Comparison of ENCODE assay signal across 16 cellular contexts in genomic region chr7:35249537-35249907, GRCh38. TPM values are rescaled to one million over a fixed set of nuclear protein-coding genes. Genes with fewer than 3 reads are reported as not detected.
DNase-seq lines count a peak whose midpoint lies in the region; TF ChIP-seq lines count a peak whose summit lies in the region.
"Had no signal": no experiment of that assay in that cellular context is flagged by ENCODE, and none has a peak within 500 bp of the region (broad histone marks: within the 10 kb centered on the region; RNA-seq: fewer than 3 reads in every experiment).

No MANE protein-coding gene starts in this region.

- H3K27me3 ChIP-seq in BE2C (no peaks in the 10 kb centered on the region; the same call in 1 of the 2 replicates), HUES48 (ENCODE audit: control insufficient read depth, insufficient read depth, low read length) (peaks cover 98% of the 10 kb centered on the region), ectodermal cell (ENCODE audit: control insufficient read depth, insufficient read depth, low read length, poor library complexity, severe bottlenecking) (peaks cover 100% of the 10 kb centered on the region), iPS-18a (ENCODE audit: control insufficient read depth, insufficient read depth, low read length) (peaks cover 95% of the 10 kb centered on the region), esophagus muscularis mucosa (peaks cover 4 to 99% (median 53%) of the 10 kb centered on the region in 4 donors), mammary epithelial cell (ENCODE audit: insufficient read depth, low read length) (peaks cover 61% of the 10 kb centered on the region)

- H3K9ac ChIP-seq in HUES48 (ENCODE audit: low read depth, low read length) = no peak overlapping the region
- no peak overlapping the region for H3K9ac ChIP-seq in iPS-18a (ENCODE audit: low read length)
- no peak overlapping the region for H3K9ac ChIP-seq in mammary epithelial cell (ENCODE audit: insufficient read depth, low read length)
- H3K9ac ChIP-seq: parathyroid adenoma had no signal

- H2AFZ ChIP-seq in mammary epithelial cell (ENCODE audit: low read depth, low read length) = no peak overlapping the region
- H2AFZ ChIP-seq: parathyroid adenoma had no signal

- no peak for TF ChIP-seq EP300 in esophagus muscularis mucosa (IDR thresholded peaks at IDR 0.05)

- in situ Hi-C loops in mammary epithelial cell (cut with MboI; ENCODE audit: low sequenced_read_pairs in 2 of 2) = no loop called here

- H3K9me3 ChIP-seq in BE2C (no peaks in the 10 kb centered on the region; the same call in 1 of the 2 replicates), HUES48 (ENCODE audit: control insufficient read depth, insufficient read depth, low read length) (no peaks in the 10 kb centered on the region), ectodermal cell (ENCODE audit: control insufficient read depth, low read length) (no peaks in the 10 kb centered on the region), iPS-18a (ENCODE audit: control insufficient read depth, low read depth, low read length) (no peaks in the 10 kb centered on the region), esophagus muscularis mucosa (no peaks in the 10 kb centered on the region), mammary epithelial cell (replicated peaks; ENCODE audit: insufficient read depth, low read length) (peaks cover 12% of the 10 kb centered on the region)
- H3K9me3 ChIP-seq: gastroesophageal sphincter, vagina had no signal

- no peaks in the 10 kb centered on the region for H4K20me1 ChIP-seq in mammary epithelial cell (ENCODE audit: insufficient read depth, low read length)

- no peak for TF ChIP-seq POLR2A in esophagus muscularis mucosa (IDR thresholded peaks at IDR 0.05; ENCODE audit: low read depth)

- CTCF ChIA-PET in mammary epithelial cell (lab: Charles Lee; ENCODE audit: low non-redundant PET) = no interaction called here

- peaks cover 15% of the 10 kb centered on the region for H3K4me1 ChIP-seq in BE2C
- peaks cover 18% of the 10 kb centered on the region for H3K4me1 ChIP-seq in HUES48 (ENCODE audit: control insufficient read depth, insufficient read depth, low read length)
- H3K4me1 ChIP-seq in ectodermal cell (ENCODE audit: control insufficient read depth, insufficient read depth, low read length) = no peaks in the 10 kb centered on the region
- H3K4me1 ChIP-seq in iPS-18a (ENCODE audit: control insufficient read depth, low read depth, low read length) = peaks cover 13% of the 10 kb centered on the region
- H3K4me1 ChIP-seq in esophagus muscularis mucosa = peaks cover 3 to 17% (median 15%) of the 10 kb centered on the region in 4 donors
- no peaks in the 10 kb centered on the region for H3K4me1 ChIP-seq in mammary epithelial cell (ENCODE audit: insufficient read depth, low read length)
- H3K4me1 ChIP-seq: parathyroid adenoma had no signal

- H3K27ac ChIP-seq in HUES48 (ENCODE audit: low read depth, low read length) (no peak overlapping the region), ectodermal cell (ENCODE audit: insufficient read depth, low read depth, low read length, poor library complexity, severe bottlenecking) (no peak overlapping the region), iPS-18a (ENCODE audit: low read length) (no peak overlapping the region), esophagus muscularis mucosa (replicated peaks in 1 of 4) (no peak overlapping the region), mammary epithelial cell (ENCODE audit: insufficient read depth, low read depth, low read length) (no peak overlapping the region)
- H3K27ac ChIP-seq: gastroesophageal sphincter, parathyroid adenoma, vagina had no signal

- DNase-seq in BE2C (peak; percentile 74), NCI-H2227 (lab: John Stamatoyannopoulos, UW; ENCODE audit: unreplicated experiment) (no peak), esophagus muscularis mucosa (ENCODE audit: extremely low spot score) (no peak), mammary epithelial cell (no peak)
- DNase-seq in activated effector memory CD4-positive, alpha-beta T cell treated with anti-CD3 and anti-CD28 coated beads, Interleukin-2, amount 50 U/mL, for 16 hours = no peak
- DNase-seq: activated CD4-positive, alpha-beta T cell treated with anti-CD3 and anti-CD28 coated beads, Interleukin-2, amount 10 ng/mL, durations not matched to agents 7 days and 5 days; stimulated activated naive CD4-positive, alpha-beta T cell treated with Interleukin-2 at 50 U/mL for 16 hours had no signal

- H3K4me3 ChIP-seq in BE2C (ENCODE audit: low read depth, low read length) = peak overlapping the region; percentile 83
- H3K4me3 ChIP-seq in HUES48 (ENCODE audit: low read depth, low read length) = peak overlapping the region; percentile 56
- H3K4me3 ChIP-seq in ectodermal cell (ENCODE audit: insufficient read depth, low read depth, low read length) = peak overlapping the region; percentile 15
- peak overlapping the region; percentile 57 for H3K4me3 ChIP-seq in iPS-18a (ENCODE audit: low read length)
- H3K4me3 ChIP-seq in esophagus muscularis mucosa = no peak overlapping the region
- H3K4me3 ChIP-seq in mammary epithelial cell (replicated peaks in 1 of 3; ENCODE audit: insufficient read depth in 1 of 3, low read depth in 2 of 3, low read length in 3 of 3) = no peak overlapping the region
- H3K4me3 ChIP-seq: gastroesophageal sphincter, vagina had no signal

- H3K79me2 ChIP-seq in mammary epithelial cell (ENCODE audit: insufficient read depth, low read length) = no peaks in the 10 kb centered on the region
- H3K79me2 ChIP-seq: parathyroid adenoma had no signal

- peaks cover 62% of the 10 kb centered on the region for H3K36me3 ChIP-seq in BE2C
- H3K36me3 ChIP-seq in HUES48 (ENCODE audit: control insufficient read depth, insufficient read depth, low read length) = no peaks in the 10 kb centered on the region
- H3K36me3 ChIP-seq in ectodermal cell (ENCODE audit: control insufficient read depth, insufficient read depth, low read length) = no peaks in the 10 kb centered on the region
- H3K36me3 ChIP-seq in iPS-18a (ENCODE audit: control insufficient read depth, low read depth, low read length) = no peaks in the 10 kb centered on the region
- peaks cover 0 to 6% (median 0%) of the 10 kb centered on the region in 4 donors for H3K36me3 ChIP-seq in esophagus muscularis mucosa
- H3K36me3 ChIP-seq in mammary epithelial cell (ENCODE audit: insufficient read depth, low read length) = no peaks in the 10 kb centered on the region
- H3K36me3 ChIP-seq: gastroesophageal sphincter, vagina had no signal

- BruUV-seq in mammary epithelial cell (replicated peaks; lab: Mats Ljungman, UMichigan) = no TSS peak

- no peak for TF ChIP-seq CTCF in BE2C (IDR thresholded peaks at IDR 0.05; ENCODE audit: low read depth, low read length)
- TF ChIP-seq CTCF in esophagus muscularis mucosa (IDR thresholded peaks at IDR 0.05) = no peak
- TF ChIP-seq CTCF in mammary epithelial cell (conservative IDR thresholded peaks at IDR 0.05 in 1 of 2, IDR thresholded peaks at IDR 0.05 in 1 of 2; ENCODE audit: extremely low read depth in 1 of 2, insufficient read depth in 1 of 2, low read depth in 1 of 2, low read length in 2 of 2) = no peak

- 1 to 3% methylated on average over 5 of the region's 5 CpGs for WGBS in ectodermal cell, 2 experiments
- WGBS in esophagus muscularis mucosa = 26% methylated on average over 5 of the region's 5 CpGs
- 0% methylated on average over 3 of the region's 5 CpGs for WGBS in mammary epithelial cell (ENCODE audit: low coverage, missing lambda C conversion rate)

- intact Hi-C loops in esophagus muscularis mucosa (cut with DNase I) = no loop called here
- intact Hi-C loops in mammary epithelial cell (cut with micrococcal nuclease) = no loop called here

- dilution Hi-C loops in mammary epithelial cell (cut with HindIII; ENCODE audit: low sequenced_read_pairs) = no loop called here

- H3K4me2 ChIP-seq in mammary epithelial cell (ENCODE audit: insufficient read depth, low read depth, low read length) = no peak overlapping the region

RNA-seq across cellular contexts. Expression of gene TBX20, which starts 4.4 kb away (rescaled TPM):
- polyA plus RNA-seq in BE2C (2012; ENCODE audit: insufficient read depth, insufficient read length, low read depth) = 8.8 TPM
- 0.30 TPM for polyA plus RNA-seq in ectodermal cell (2013, experiment 1 of 4)
- not detected for polyA plus RNA-seq in ectodermal cell (2013, experiment 2 of 4)
- 0.43 TPM for polyA plus RNA-seq in ectodermal cell (2013, experiment 3 of 4)
- 0.28 TPM for polyA plus RNA-seq in ectodermal cell (2013, experiment 4 of 4)
- under 1 TPM in 1 of 4 donors, not detected in 3; 0.83 TPM for total RNA-seq in esophagus muscularis mucosa
- total RNA-seq in mammary epithelial cell = not detected
- polyA plus RNA-seq in mammary epithelial cell = not detected
- not detected for polyA minus RNA-seq in mammary epithelial cell
- polyA plus RNA-seq: adipose tissue, AG04450, IgD-negative memory B cell had no signal

Comparison
In these comparisons a context has a peak if more than half of its experiments do, and no peak if none do; other contexts are left out.
1. H3K4me3 ChIP-seq: peak in BE2C (single experiment), HUES48 (single experiment), ectodermal cell (single experiment) and iPS-18a (single experiment); none in esophagus muscularis mucosa (0 of 4) and mammary epithelial cell (0 of 3).